8 cellular contexts compared by ENCODE assay signal in genomic region chr16:77584205-77584859, GRCh38.
DNase-seq lines count a peak whose midpoint lies in the region; ATAC-seq and TF ChIP-seq lines count a peak whose summit lies in the region.

No MANE protein-coding gene starts in this region.

- H2BK120ac ChIP-seq in IMR-90 (ENCODE audit: low read depth, low read length), result no peak overlapping the region

- H3K4ac ChIP-seq in IMR-90 (ENCODE audit: low read depth, low read length), result no peak overlapping the region

- H3K23ac ChIP-seq in IMR-90 (ENCODE audit: low read depth, low read length), result no peak overlapping the region

- H4K5ac ChIP-seq in IMR-90 (ENCODE audit: low read depth, low read length), result no peak overlapping the region

- no peak overlapping the region for H3K18ac ChIP-seq in IMR-90 (ENCODE audit: low read depth, low read length)

- no peak overlapping the region for H3K4me2 ChIP-seq in IMR-90 (ENCODE audit: low read depth, low read length)

- no peak overlapping the region for H4K91ac ChIP-seq in IMR-90 (ENCODE audit: insufficient read depth, low read depth, low read length)

- H2AK9ac ChIP-seq in IMR-90 (replicated peaks; ENCODE audit: low read depth, low read length, poor library complexity), result no peak overlapping the region

- H4K20me1 ChIP-seq in IMR-90 (ENCODE audit: insufficient read depth, low read length), result no peaks in the 10 kb centered on the region

- BruUV-seq in IMR-90 (replicated peaks; lab: Mats Ljungman, UMichigan), result no TSS peak

- POLR2A ChIA-PET in IMR-90 (lab: Charles Lee; ENCODE audit: unreplicated experiment), result no interaction called here

- ATAC-seq in GM18498 (IDR thresholded peaks at IDR 0.05; ENCODE audit: unreplicated experiment) (peak; percentile 62), IMR-90 (ENCODE audit: low read depth) (peak; percentile 83), gastrocnemius medialis (peak in 1 of 2 donors; percentile 44), HG03039 (IDR thresholded peaks at IDR 0.05; ENCODE audit: unreplicated experiment) (no peak)

- intact Hi-C loops in IMR-90 (cut with micrococcal nuclease), result loop anchor here (1.0 to 5.0 kb wide), 4 partner anchors 78 to 348 kb away; no protein-coding TSS in a partner anchor
- intact Hi-C loops in gastrocnemius medialis (cut with DNase I; ENCODE audit: low total_unique reads), result loop anchor here (1.0 kb wide), 1 partner anchor 348 kb away; no protein-coding TSS in a partner anchor

- in situ Hi-C loops in IMR-90 (cut with MboI; ENCODE audit: low sequenced_read_pairs) (no loop called here), gastrocnemius medialis (cut with MboI; ENCODE audit: low sequenced_read_pairs in 4 of 4) (no loop called here)

- H3K14ac ChIP-seq in IMR-90 (replicated peaks; ENCODE audit: low read depth, low read length), result no peak overlapping the region

- CTCF ChIA-PET in IMR-90 (lab: Yijun Ruan, JAX), result interaction anchor here (0.9 to 5.8 kb wide), 4 partner anchors 146 to 419 kb away, joined by 3 to 43 read pairs (median 4); no protein-coding TSS in a partner anchor

- no peak overlapping the region for H4K8ac ChIP-seq in IMR-90 (ENCODE audit: low read depth in 2 of 2, low read length in 2 of 2)

- H3K4me3 ChIP-seq in IMR-90 (ENCODE audit: insufficient read depth, low read depth, low read length) (no peak overlapping the region), Peyer's patch (no peak overlapping the region), adipocyte (ENCODE audit: low read length) (no peak overlapping the region), right atrium auricular region (no peak overlapping the region), gastrocnemius medialis (no peak overlapping the region)

- WGBS in IMR-90 (ENCODE audit: extremely low coverage in 2 of 2, insufficient read length in 1 of 2), 2 experiments, result no CpG with 5 or more reads among the region's 7 CpGs

- peak; percentile 88 for TF ChIP-seq RAD21 in IMR-90 (IDR thresholded peaks at IDR 0.05; ENCODE audit: low read length)

- H2AK5ac ChIP-seq in IMR-90 (ENCODE audit: low read depth, low read length), result no peak overlapping the region

- TF ChIP-seq CTCF in AG09319 (IDR thresholded peaks at IDR 0.05; ENCODE audit: low read depth, low read length), result peak; percentile 80
- TF ChIP-seq CTCF in IMR-90 (conservative IDR thresholded peaks at IDR 0.05; ENCODE audit: low read depth, low read length), result peak; percentile 96
- TF ChIP-seq CTCF in Peyer's patch (IDR thresholded peaks at IDR 0.05), result peak; percentile 65 to 89 (median 81)
- peak; percentile 85 to 90 for TF ChIP-seq CTCF in right atrium auricular region (IDR thresholded peaks at IDR 0.05)
- peak; percentile 53 to 77 (median 63) for TF ChIP-seq CTCF in gastrocnemius medialis (IDR thresholded peaks at IDR 0.05 in 4 of 5, conservative IDR thresholded peaks at IDR 0.05 in 1 of 5)

- DNase-seq in AG09319 (ENCODE audit: extremely low read depth, low read depth), result no peak
- DNase-seq in IMR-90, result peak; percentile 63
- DNase-seq in Peyer's patch, result peak in 1 of 3 donors; percentile 61
- peak; percentile 82 for DNase-seq in adipocyte (ENCODE audit: low read depth)
- DNase-seq in right atrium auricular region (ENCODE audit: low spot score), result peak; percentile 65
- DNase-seq in gastrocnemius medialis, result no peak

- dilution Hi-C loops in IMR-90 (cut with HindIII; ENCODE audit: low sequenced_read_pairs, unreplicated experiment), result loop anchor here (25.0 kb wide), 1 partner anchor 347 kb away; no protein-coding TSS in a partner anchor

- H2BK5ac ChIP-seq in IMR-90 (ENCODE audit: low read depth, low read length, poor library complexity, severe bottlenecking), result no peak overlapping the region

- H3K27ac ChIP-seq in IMR-90 (ENCODE audit: insufficient read depth, low read length) (no peak overlapping the region), Peyer's patch (no peak overlapping the region), right atrium auricular region (no peak overlapping the region), gastrocnemius medialis (no peak overlapping the region)

- TF ChIP-seq POLR2A in IMR-90 (IDR thresholded peaks at IDR 0.05; ENCODE audit: low read depth, low read length) (no peak), Peyer's patch (IDR thresholded peaks at IDR 0.05) (no peak), gastrocnemius medialis (IDR thresholded peaks at IDR 0.05) (no peak)

- H2BK15ac ChIP-seq in IMR-90 (ENCODE audit: low read depth, low read length), result no peak overlapping the region

- H3K9me3 ChIP-seq in IMR-90 (ENCODE audit: control insufficient read depth, insufficient read depth, low read length), result no peaks in the 10 kb centered on the region
- no peaks in the 10 kb centered on the region for H3K9me3 ChIP-seq in Peyer's patch
- H3K9me3 ChIP-seq in adipocyte (ENCODE audit: control insufficient read depth, low read length), result no peaks in the 10 kb centered on the region
- no peaks in the 10 kb centered on the region for H3K9me3 ChIP-seq in right atrium auricular region
- H3K9me3 ChIP-seq in gastrocnemius medialis, result no peaks in the 10 kb centered on the region

- H3K36me3 ChIP-seq in IMR-90 (ENCODE audit: control insufficient read depth, insufficient read depth, low read length), result no peaks in the 10 kb centered on the region
- H3K36me3 ChIP-seq in Peyer's patch, result no peaks in the 10 kb centered on the region
- no peaks in the 10 kb centered on the region for H3K36me3 ChIP-seq in adipocyte (ENCODE audit: control insufficient read depth, insufficient read depth, low read length, severe bottlenecking)
- no peaks in the 10 kb centered on the region for H3K36me3 ChIP-seq in right atrium auricular region
- H3K36me3 ChIP-seq in gastrocnemius medialis, result no peaks in the 10 kb centered on the region

- no peak overlapping the region for H2AFZ ChIP-seq in IMR-90 (replicated peaks; ENCODE audit: low read length, poor library complexity)

- no peak overlapping the region for H3K56ac ChIP-seq in IMR-90 (ENCODE audit: extremely low read depth, insufficient read depth, low read length)

- H3K27me3 ChIP-seq in IMR-90 (ENCODE audit: control insufficient read depth, insufficient read depth, low read length), result peaks cover 7% of the 10 kb centered on the region
- H3K27me3 ChIP-seq in Peyer's patch, result no peaks in the 10 kb centered on the region
- H3K27me3 ChIP-seq in adipocyte (replicated peaks; ENCODE audit: control insufficient read depth, insufficient read depth, low read length), result peaks cover 8% of the 10 kb centered on the region
- H3K27me3 ChIP-seq in right atrium auricular region, result no peaks in the 10 kb centered on the region
- H3K27me3 ChIP-seq in gastrocnemius medialis, result no peaks in the 10 kb centered on the region

- no peaks in the 10 kb centered on the region for H3K9me1 ChIP-seq in IMR-90 (ENCODE audit: insufficient read depth, low read length)

- no peaks in the 10 kb centered on the region for H3K79me1 ChIP-seq in IMR-90 (ENCODE audit: low read depth in 1 of 2, low read length in 2 of 2)

- H2BK20ac ChIP-seq in IMR-90 (ENCODE audit: low read depth, low read length), result no peak overlapping the region

- H3K9ac ChIP-seq in IMR-90 (ENCODE audit: low read depth, low read length) (no peak overlapping the region), adipocyte (ENCODE audit: low read length) (no peak overlapping the region)

- H3K4me1 ChIP-seq in IMR-90 (ENCODE audit: control insufficient read depth, insufficient read depth, low read length) (no peaks in the 10 kb centered on the region), Peyer's patch (no peaks in the 10 kb centered on the region), adipocyte (ENCODE audit: control insufficient read depth, insufficient read depth, low read length) (no peaks in the 10 kb centered on the region), right atrium auricular region (peaks cover 0 to 5% of the 10 kb centered on the region in 2 donors), gastrocnemius medialis (no peaks in the 10 kb centered on the region)

TF ChIP-seq in IMR-90, 13 proteins besides CTCF, POLR2A, EP300 and RAD21:
- TF ChIP-seq FOS (IDR thresholded peaks at IDR 0.05; ENCODE audit: low read depth, low read length) (no peak), MAFK (IDR thresholded peaks at IDR 0.05; ENCODE audit: low read depth, low read length) (no peak), SMC3 (IDR thresholded peaks at IDR 0.05; ENCODE audit: low read depth, low read length) (peak; percentile 97), CEBPB (IDR thresholded peaks at IDR 0.05; ENCODE audit: low read depth, low read length) (peak; percentile 83)

Comparison
In these comparisons a context has a peak if more than half of its experiments do, and no peak if none do; other contexts are left out.
1. DNase-seq: peak in IMR-90 (single experiment), adipocyte (single experiment) and right atrium auricular region (single experiment); none in AG09319 (single experiment) and gastrocnemius medialis (0 of 2).
2. Peak in every context shown above with its lines, with median percentiles within 50 percentile points of each other: CTCF ChIP-seq.